Comparison of ENCODE assay signal across 16 cellular contexts in the genomic region with DNA sequence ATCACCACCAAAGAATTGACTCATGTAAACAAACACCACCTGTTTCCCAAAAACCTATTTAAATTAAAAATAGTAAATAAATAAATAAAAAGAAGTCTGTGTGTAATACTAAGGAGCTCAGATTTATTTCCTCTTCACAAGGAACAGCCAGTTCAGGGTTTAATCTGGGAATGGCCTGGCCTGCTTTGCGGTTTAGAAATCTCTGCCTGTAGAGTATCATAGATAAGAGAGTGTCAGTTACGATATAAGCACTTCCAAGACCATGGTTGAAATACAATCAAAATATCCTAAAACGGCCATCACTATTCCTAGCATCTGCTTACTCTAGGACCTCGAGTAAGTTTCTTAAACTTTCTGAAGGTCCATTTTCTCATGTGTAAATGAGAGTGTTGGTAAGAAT.
"Had no signal": no experiment of that assay in that cellular context is flagged by ENCODE, and none has a peak within 500 bp of the region (broad histone marks: within the 10 kb centered on the region; RNA-seq: fewer than 3 reads in every experiment).

No MANE protein-coding gene starts in this region.

- H3K36me3 ChIP-seq: esophagus squamous epithelium, left lung, thyroid gland had no signal

- H3K4me1 ChIP-seq: esophagus squamous epithelium, foreskin keratinocyte, left lung, thyroid gland had no signal

- ATAC-seq: activated T-cell treated with anti-CD3 and anti-CD28 coated beads, Interleukin-2, amount 50 U/mL, for 4 hours; effector memory CD8-positive, alpha-beta T cell; foreskin keratinocyte; left lung; naive thymus-derived CD8-positive, alpha-beta T cell had no signal

- H3K4me3 ChIP-seq: esophagus squamous epithelium, left lung, thyroid gland had no signal

- H3K9me3 ChIP-seq: esophagus squamous epithelium, left lung, thyroid gland had no signal

- H3K27ac ChIP-seq: esophagus squamous epithelium, foreskin keratinocyte, left lung, thyroid gland had no signal

- H3K27me3 ChIP-seq: esophagus squamous epithelium, foreskin keratinocyte, left lung, thyroid gland had no signal

- DNase-seq: activated CD4-positive, alpha-beta T cell treated with anti-CD3 and anti-CD28 coated beads, Interleukin-2, amount 50 U/mL, for 1 hour; activated CD4-positive, CD25-positive, alpha-beta regulatory T cell treated with anti-CD3 and anti-CD28 coated beads, Interleukin-2, amount 50 U/mL, for 72 hours; activated CD8-positive, alpha-beta memory T cell treated with anti-CD3 and anti-CD28 coated beads, Interleukin-2, amount 50 U/mL, for 4 hours; activated naive CD4-positive, alpha-beta T cell treated with anti-CD3 and anti-CD28 coated beads, Interleukin-2, amount 10 ng/mL, durations not matched to agents 7 days and 5 days; activated T-cell treated with anti-CD3 and anti-CD28 coated beads, Interleukin-2, amount 50 U/mL, for 4 hours; effector memory CD8-positive, alpha-beta T cell; esophagus squamous epithelium; foreskin keratinocyte; kidney; left lung; naive thymus-derived CD8-positive, alpha-beta T cell; stimulated activated CD4-positive, alpha-beta T cell treated with anti-CD3 and anti-CD28 coated beads, Interleukin-12 subunit alpha, Interleukin-12 subunit beta, amount 100 ng/mL, for 4 hours; stimulated activated CD4-positive, alpha-beta T cell treated with anti-CD3 and anti-CD28 coated beads, Interleukin-1b, Interleukin-23, amount 100 ng/mL, for 48 hours; stimulated activated CD8-positive, alpha-beta memory T cell treated with anti-CD3 and anti-CD28 coated beads, Interleukin-4, amount 100 ng/mL, for 48 hours; stimulated activated naive CD4-positive, alpha-beta T cell; thyroid gland had no signal
